ENCODE assay signal across 2 cellular contexts in genomic region chrX:53321216-53321942, GRCh38.
TF ChIP-seq lines count a peak whose summit lies in the region.

No MANE protein-coding gene starts in this region.

TF ChIP-seq in HepG2, 621 proteins besides CTCF, POLR2A, EP300 and RAD21 (continued from another document):
- TF ChIP-seq ZBTB10 (CRISPR knock-in tag; IDR thresholded peaks at IDR 0.05; ENCODE audit: borderline replicate concordance), result no peak
- no peak for TF ChIP-seq TBX2 (CRISPR knock-in tag; IDR thresholded peaks at IDR 0.05; ENCODE audit: borderline replicate concordance)
- TF ChIP-seq AGO2 (optimal IDR thresholded peaks at IDR 0.05; ENCODE audit: low read depth, low read length), result no peak
- TF ChIP-seq SP2 (CRISPR knock-in tag; IDR thresholded peaks at IDR 0.05), result no peak
- no peak for TF ChIP-seq BORCS8-MEF2B (CRISPR knock-in tag; IDR thresholded peaks at IDR 0.05)
- no peak for TF ChIP-seq ZNF207 (IDR thresholded peaks at IDR 0.05; ENCODE audit: borderline replicate concordance)
- TF ChIP-seq MEIS1 (CRISPR knock-in tag; IDR thresholded peaks at IDR 0.05; ENCODE audit: borderline replicate concordance), result no peak
- TF ChIP-seq KLF11 (CRISPR knock-in tag; IDR thresholded peaks at IDR 0.05), result no peak
- no peak for TF ChIP-seq HNRNPL (IDR thresholded peaks at IDR 0.05; ENCODE audit: low read depth, low read length)
- no peak for TF ChIP-seq THAP11 (CRISPR knock-in tag; IDR thresholded peaks at IDR 0.05)
- TF ChIP-seq, protein P1, sequence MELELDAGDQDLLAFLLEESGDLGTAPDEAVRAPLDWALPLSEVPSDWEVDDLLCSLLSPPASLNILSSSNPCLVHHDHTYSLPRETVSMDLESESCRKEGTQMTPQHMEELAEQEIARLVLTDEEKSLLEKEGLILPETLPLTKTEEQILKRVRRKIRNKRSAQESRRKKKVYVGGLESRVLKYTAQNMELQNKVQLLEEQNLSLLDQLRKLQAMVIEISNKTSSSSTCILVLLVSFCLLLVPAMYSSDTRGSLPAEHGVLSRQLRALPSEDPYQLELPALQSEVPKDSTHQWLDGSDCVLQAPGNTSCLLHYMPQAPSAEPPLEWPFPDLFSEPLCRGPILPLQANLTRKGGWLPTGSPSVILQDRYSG (CRISPR knock-in tag; IDR thresholded peaks at IDR 0.05), result no peak
- no peak for TF ChIP-seq ZNF782 (CRISPR knock-in tag; IDR thresholded peaks at IDR 0.05; ENCODE audit: borderline replicate concordance)

TF ChIP-seq in HEK293T, 16 proteins besides CTCF, POLR2A, EP300 and RAD21 (continued from another document):
- TF ChIP-seq LEF1 (IDR thresholded peaks at IDR 0.05; ENCODE audit: borderline replicate concordance) (no peak), FOXM1 (IDR thresholded peaks at IDR 0.05; ENCODE audit: borderline replicate concordance) (no peak), SUZ12 (IDR thresholded peaks at IDR 0.05) (no peak), SP1 (IDR thresholded peaks at IDR 0.05) (no peak), FOXA1 (IDR thresholded peaks at IDR 0.05) (no peak), CTBP1 (IDR thresholded peaks at IDR 0.05; ENCODE audit: borderline replicate concordance) (no peak), ARNT (IDR thresholded peaks at IDR 0.05) (no peak)
